Comparison of ENCODE assay signal across 9 cellular contexts in the genomic region with DNA sequence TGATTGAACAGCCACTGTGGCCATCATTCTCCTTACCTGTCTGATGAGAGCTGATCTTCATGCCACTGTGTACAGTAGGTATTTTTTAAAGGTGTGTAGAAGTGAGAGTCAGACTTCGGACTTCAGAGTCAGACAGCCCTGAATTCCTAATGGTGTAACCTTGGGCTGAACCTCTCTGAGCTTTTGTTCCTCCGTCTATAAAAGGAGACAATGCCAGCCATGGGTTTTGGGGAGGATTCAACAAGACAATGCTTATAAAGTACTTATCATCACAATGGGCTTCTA. TPM values are rescaled to one million over a fixed set of nuclear protein-coding genes. Genes with fewer than 3 reads are reported as not detected.
DNase-seq lines count a peak whose midpoint lies in the region; ATAC-seq and TF ChIP-seq lines count a peak whose summit lies in the region.
"Had no signal": no experiment of that assay in that cellular context is flagged by ENCODE, and none has a peak within 500 bp of the region (broad histone marks: within the 10 kb centered on the region; RNA-seq: fewer than 3 reads in every experiment).

No MANE protein-coding gene starts in this region.

- no peak for TF ChIP-seq EP300 in esophagus muscularis mucosa (IDR thresholded peaks at IDR 0.05)

- no peak overlapping the region for H3K9ac ChIP-seq in neuronal stem cell (ENCODE audit: low read depth, low read length, poor library complexity)

- no peak overlapping the region for H3K4ac ChIP-seq in neuronal stem cell (ENCODE audit: low read length)

- no peak overlapping the region for H4K91ac ChIP-seq in neuronal stem cell (ENCODE audit: low read depth, low read length, poor library complexity)

- no peak overlapping the region for H2BK12ac ChIP-seq in neuronal stem cell (ENCODE audit: low read length)

- 33% methylated on average over 2 of the region's 2 CpGs for WGBS in esophagus muscularis mucosa
- WGBS in neuronal stem cell (ENCODE audit: extremely low coverage in 2 of 2, insufficient read length in 2 of 2, insufficient replicate concordance in 1 of 2), 2 donors, result no CpG with 5 or more reads among the region's 2 CpGs
- WGBS in lower leg skin, 2 donors, result 19 to 23% methylated on average over 2 of the region's 2 CpGs

- no peak overlapping the region for H3K18ac ChIP-seq in neuronal stem cell (ENCODE audit: low read length)

- H3K36me3 ChIP-seq in esophagus muscularis mucosa (no peaks in the 10 kb centered on the region), neuronal stem cell (replicated peaks in 1 of 2; ENCODE audit: control insufficient read depth in 2 of 2, insufficient read depth in 2 of 2, low read length in 2 of 2) (no peaks in the 10 kb centered on the region)

- no peak overlapping the region for H2AK5ac ChIP-seq in neuronal stem cell (ENCODE audit: low read depth, low read length)

- H3K27me3 ChIP-seq in esophagus muscularis mucosa (no peaks in the 10 kb centered on the region), neuronal stem cell (ENCODE audit: control insufficient read depth in 3 of 3, insufficient read depth in 3 of 3, low read depth in 1 of 3, low read length in 3 of 3) (no peaks in the 10 kb centered on the region)

- peak overlapping the region; percentile 74 for H3K27ac Mint-ChIP-seq in stimulated activated naive CD8-positive, alpha-beta T cell treated with anti-CD3 and anti-CD28 coated beads, Interleukin-15, Interleukin-2, amounts not matched to agents 100 ng/mL and 50 ng/mL, for 24 hours

- H3K9me3 ChIP-seq in esophagus muscularis mucosa, result no peaks in the 10 kb centered on the region
- H3K9me3 ChIP-seq in neuronal stem cell (replicated peaks in 1 of 2; ENCODE audit: control insufficient read depth in 2 of 2, insufficient read depth in 1 of 2, low read depth in 1 of 2, low read length in 2 of 2), result no peaks in the 10 kb centered on the region

- no peaks in the 10 kb centered on the region for H3K36me3 Mint-ChIP-seq in stimulated activated naive CD8-positive, alpha-beta T cell treated with anti-CD3 and anti-CD28 coated beads, Interleukin-15, Interleukin-2, amounts not matched to agents 100 ng/mL and 50 ng/mL, for 24 hours (ENCODE audit: low read depth)

- H2BK15ac ChIP-seq in neuronal stem cell (ENCODE audit: low read length), result no peak overlapping the region

- H3K14ac ChIP-seq in neuronal stem cell (ENCODE audit: low read length), result no peak overlapping the region

- H3K4me1 ChIP-seq in esophagus muscularis mucosa (peaks cover 91 to 100% (median 100%) of the 10 kb centered on the region in 4 donors), neuronal stem cell (ENCODE audit: control insufficient read depth in 2 of 2, insufficient read depth in 1 of 2, low read depth in 1 of 2, low read length in 2 of 2) (peaks cover 40 to 41% of the 10 kb centered on the region in 2 donors)

- peak overlapping the region; percentile 27 for H2AFZ ChIP-seq in neuronal stem cell (ENCODE audit: low read length)

- no peak overlapping the region for H4K8ac ChIP-seq in neuronal stem cell (ENCODE audit: low read depth, low read length)

- H3K4me3 ChIP-seq in esophagus muscularis mucosa (peak overlapping the region; percentile 23 to 37 (median 33)), neuronal stem cell (ENCODE audit: low read length in 2 of 2) (no peak overlapping the region), lower leg skin (ENCODE audit: low read depth, poor library complexity, severe bottlenecking) (no peak overlapping the region)

- no peaks in the 10 kb centered on the region for H3K79me1 ChIP-seq in neuronal stem cell (ENCODE audit: low read depth, low read length)

- H3K23ac ChIP-seq in neuronal stem cell (ENCODE audit: low read depth, low read length, poor library complexity), result no peak overlapping the region

- H3K4me3 Mint-ChIP-seq in stimulated activated naive CD8-positive, alpha-beta T cell treated with anti-CD3 and anti-CD28 coated beads, Interleukin-15, Interleukin-2, amounts not matched to agents 100 ng/mL and 50 ng/mL, for 24 hours, result no peak overlapping the region
- H3K4me3 Mint-ChIP-seq: effector memory CD8-positive, alpha-beta T cell had no signal

- intact Hi-C loops in esophagus muscularis mucosa (cut with DNase I), result no loop called here
- intact Hi-C loops in lower leg skin (cut with DNase I; ENCODE audit: low total_unique reads), result no loop called here

- no peak for TF ChIP-seq POLR2A in esophagus muscularis mucosa (IDR thresholded peaks at IDR 0.05; ENCODE audit: low read depth)
- TF ChIP-seq POLR2A in lower leg skin (IDR thresholded peaks at IDR 0.05), result no peak

- no peak overlapping the region for H2BK120ac ChIP-seq in neuronal stem cell (ENCODE audit: low read depth, low read length)

- H3K27me3 Mint-ChIP-seq in stimulated activated naive CD8-positive, alpha-beta T cell treated with anti-CD3 and anti-CD28 coated beads, Interleukin-15, Interleukin-2, amounts not matched to agents 100 ng/mL and 50 ng/mL, for 24 hours, result no peaks in the 10 kb centered on the region
- H3K27me3 Mint-ChIP-seq: effector memory CD8-positive, alpha-beta T cell had no signal

- no peak overlapping the region for H2BK5ac ChIP-seq in neuronal stem cell (ENCODE audit: low read length)

- H3K4me1 Mint-ChIP-seq in stimulated activated naive CD8-positive, alpha-beta T cell treated with anti-CD3 and anti-CD28 coated beads, Interleukin-15, Interleukin-2, amounts not matched to agents 100 ng/mL and 50 ng/mL, for 24 hours (ENCODE audit: low read depth), result peaks cover 38% of the 10 kb centered on the region

- in situ Hi-C loops in GM13977 (cut with MboI; ENCODE audit: low pct_unique_long_range_greater_than_20kb, low sequenced_read_pairs, unreplicated experiment), result no loop called here

- no peak for TF ChIP-seq CTCF in esophagus muscularis mucosa (IDR thresholded peaks at IDR 0.05)
- no peak for TF ChIP-seq CTCF in lower leg skin (IDR thresholded peaks at IDR 0.05)
- TF ChIP-seq CTCF in GM13977 (IDR thresholded peaks at IDR 0.05; ENCODE audit: extremely low read depth, insufficient read depth, missing control alignments), result no peak

- ATAC-seq in stimulated activated naive CD8-positive, alpha-beta T cell treated with anti-CD3 and anti-CD28 coated beads, Interleukin-15, Interleukin-2, amounts not matched to agents 100 U/mL and 50 U/mL, for 24 hours, result no peak
- ATAC-seq in GM18907 (IDR thresholded peaks at IDR 0.05; ENCODE audit: unreplicated experiment), result no peak
- ATAC-seq: effector memory CD8-positive, alpha-beta T cell had no signal

- no peak for DNase-seq in stimulated activated naive CD8-positive, alpha-beta T cell treated with anti-CD3 and anti-CD28 coated beads, Interleukin-15, Interleukin-2, amounts not matched to agents 100 U/mL and 50 U/mL, for 24 hours
- DNase-seq in esophagus muscularis mucosa (ENCODE audit: extremely low spot score) (no peak), neuronal stem cell (ENCODE audit: low spot score) (no peak), NCI-H1092 treated with DMSO at 0.1 percent for 48 hours (lab: John Stamatoyannopoulos, UW) (no peak), lower leg skin (ENCODE audit: low spot score in 2 of 2) (no peak), GM13977 (ENCODE audit: low spot score) (no peak)
- DNase-seq: effector memory CD8-positive, alpha-beta T cell had no signal

- H3K9me3 Mint-ChIP-seq in stimulated activated naive CD8-positive, alpha-beta T cell treated with anti-CD3 and anti-CD28 coated beads, Interleukin-15, Interleukin-2, amounts not matched to agents 100 ng/mL and 50 ng/mL, for 24 hours, result no peaks in the 10 kb centered on the region
- H3K9me3 Mint-ChIP-seq: effector memory CD8-positive, alpha-beta T cell had no signal

- peak overlapping the region; percentile 15 for H3K4me2 ChIP-seq in neuronal stem cell (ENCODE audit: insufficient read depth, low read length, poor library complexity, severe bottlenecking)

- H3K27ac ChIP-seq in esophagus muscularis mucosa (replicated peaks in 1 of 4) (peak overlapping the region; percentile 94 to 99 (median 96)), neuronal stem cell (replicated peaks; ENCODE audit: low read length) (peak overlapping the region; percentile 1)

RNA-seq across cellular contexts. Expression of gene GSN, which starts 18.7 kb away (rescaled TPM):
- 1,000 to 10,000 TPM; 2,509 to 3,811 (median 3,170) TPM for total RNA-seq in esophagus muscularis mucosa
- polyA plus RNA-seq in neuronal stem cell (2013, experiment 1 of 2), result 29.4 TPM
- polyA plus RNA-seq in neuronal stem cell (2013, experiment 2 of 2), result 28.1 TPM
- 1,000 to 10,000 TPM in 2 of 4 donors, 100 to 1,000 TPM in 2; 835 to 2,031 (median 1,042) TPM for total RNA-seq in lower leg skin

Comparison
In these comparisons a context has a peak if more than half of its experiments do, and no peak if none do; other contexts are left out.
1. H3K4me3 ChIP-seq: peak in esophagus muscularis mucosa (4 of 4); none in neuronal stem cell (0 of 2) and lower leg skin (single experiment).